8 cellular contexts compared by ENCODE assay signal in the genomic region with DNA sequence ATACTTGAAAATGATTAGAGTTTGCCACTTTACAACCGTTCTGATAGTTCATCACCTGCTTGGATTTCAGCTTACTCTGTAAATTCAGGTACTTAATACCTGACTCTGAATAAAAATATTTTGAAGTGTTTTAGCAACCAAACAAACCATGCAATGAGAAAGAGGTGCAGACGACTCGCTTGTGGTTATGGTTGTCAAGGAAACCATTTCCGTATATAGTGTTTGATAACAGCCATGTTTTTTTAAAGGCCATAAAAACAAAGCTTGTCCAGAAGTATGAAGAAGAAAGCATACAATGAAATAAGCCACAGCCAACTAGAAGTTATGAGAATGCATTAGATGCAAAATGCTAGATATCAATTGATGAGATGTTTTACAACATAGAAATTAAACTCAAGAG.
DNase-seq lines count a peak whose midpoint lies in the region.

No MANE protein-coding gene starts in this region.

- peak overlapping the region; percentile 48 for H3K4me3 ChIP-seq in SK-N-MC

- DNase-seq in activated effector memory CD4-positive, alpha-beta T cell treated with anti-CD3 and anti-CD28 coated beads, Interleukin-2, amount 50 U/mL, for 16 hours: peak; percentile 69
- DNase-seq in activated effector memory CD4-positive, alpha-beta T cell treated with Interleukin-2 at 50 U/mL for 16 hours: no peak
- DNase-seq in KG1 (lab: John Stamatoyannopoulos, UW): peak; percentile 48
- peak; percentile 60 for DNase-seq in SK-N-MC (ENCODE audit: low read depth, low spot score)
- peak; percentile 50 for DNase-seq in effector CD4-positive, alpha-beta T cell
- DNase-seq in stimulated activated naive CD4-positive, alpha-beta T cell (lab: John Stamatoyannopoulos, UW): peak in 5 of 6 experiments; percentile 37 to 92 (median 92)
- no peak for DNase-seq in T1000 (lab: John Stamatoyannopoulos, UW)
- DNase-seq in NCI-H1930 (lab: John Stamatoyannopoulos, UW): no peak

- no peaks in the 10 kb centered on the region for H3K36me3 ChIP-seq in SK-N-MC (ENCODE audit: insufficient read depth, low read length)

- H3K9me3 ChIP-seq in SK-N-MC (ENCODE audit: low read depth, low read length): no peaks in the 10 kb centered on the region

- H3K27ac ChIP-seq in SK-N-MC: peak overlapping the region; percentile 1; the same call in 1 of the 2 replicates

- peak overlapping the region; percentile 13 for H3K9ac ChIP-seq in SK-N-MC (ENCODE audit: insufficient read length)

Comparison
In these comparisons a context has a peak if more than half of its experiments do, and no peak if none do; other contexts are left out.
1. DNase-seq: peak in activated effector memory CD4-positive, alpha-beta T cell treated with anti-CD3 and anti-CD28 coated beads, Interleukin-2, amount 50 U/mL, for 16 hours (single experiment), KG1 (single experiment), SK-N-MC (single experiment), effector CD4-positive, alpha-beta T cell (single experiment) and stimulated activated naive CD4-positive, alpha-beta T cell (5 of 6); none in activated effector memory CD4-positive, alpha-beta T cell treated with Interleukin-2 at 50 U/mL for 16 hours (single experiment), T1000 (single experiment) and NCI-H1930 (0 of 2).